Comparison of ENCODE assay signal across 8 cellular contexts in the genomic region with DNA sequence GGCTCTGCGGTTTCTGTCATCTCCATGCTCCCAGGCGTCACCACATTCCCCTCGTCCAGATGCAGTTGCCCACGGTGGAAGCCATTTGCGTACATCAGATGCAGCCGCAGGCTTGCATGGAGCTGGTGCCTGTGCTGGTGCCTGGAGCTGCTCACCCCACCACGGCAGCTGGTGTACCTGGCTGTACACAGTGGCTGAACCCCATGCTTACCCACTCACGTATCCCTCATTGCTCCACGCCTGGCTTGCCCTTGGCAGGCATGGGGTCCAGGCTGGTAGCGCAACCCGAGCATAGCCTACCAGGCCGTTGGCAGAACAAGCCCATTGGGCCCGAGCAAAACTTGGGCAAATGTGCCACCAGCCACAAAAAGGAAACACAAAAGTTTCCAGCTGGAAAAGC.
"Had no signal": no experiment of that assay in that cellular context is flagged by ENCODE, and none has a peak within 500 bp of the region (broad histone marks: within the 10 kb centered on the region; RNA-seq: fewer than 3 reads in every experiment).

No MANE protein-coding gene starts in this region.

- ATAC-seq: T-cell had no signal

- H3K4me2 ChIP-seq: smooth muscle cell had no signal

- H3K27me3 ChIP-seq: brain microvascular endothelial cell, heart right ventricle, left lung, sigmoid colon had no signal

- H3K9me3 ChIP-seq: heart right ventricle, sigmoid colon had no signal

- H3K27ac ChIP-seq: brain microvascular endothelial cell, heart right ventricle, left lung, sigmoid colon, WERI-Rb-1 had no signal

- H3K36me3 ChIP-seq: brain microvascular endothelial cell, heart right ventricle, left lung, sigmoid colon, WERI-Rb-1 had no signal

- H3K4me3 ChIP-seq: heart right ventricle, left lung, sigmoid colon, smooth muscle cell had no signal

- DNase-seq: activated CD4-positive, CD25-positive, alpha-beta regulatory T cell treated with anti-CD3 and anti-CD28 coated beads, Interleukin-2, amount 50 U/mL, for 72 hours had no signal
